In genomic region chr7:47454961-47455871, GRCh38 we compare ENCODE assay signal across 16 cellular contexts.
DNase-seq lines count a peak whose midpoint lies in the region; ATAC-seq, FAIRE-seq and TF ChIP-seq lines count a peak whose summit lies in the region.
"Had no signal": no experiment of that assay in that cellular context is flagged by ENCODE, and none has a peak within 500 bp of the region (broad histone marks: within the 10 kb centered on the region; RNA-seq: fewer than 3 reads in every experiment).

No MANE protein-coding gene starts in this region.

- TF ChIP-seq POLR2A in stomach (IDR thresholded peaks at IDR 0.05): no peak

- no peaks in the 10 kb centered on the region for H3K36me3 ChIP-seq in astrocyte (ENCODE audit: insufficient read depth, low read length)
- H3K36me3 ChIP-seq in stomach: no peaks in the 10 kb centered on the region
- H3K36me3 ChIP-seq in A673 (ENCODE audit: insufficient read depth, low read length, poor library complexity, severe bottlenecking): no peaks in the 10 kb centered on the region

- no peak for FAIRE-seq in astrocyte (lab: Jason Lieb, UNC)
- FAIRE-seq: endometrium had no signal

- H3K27ac ChIP-seq in astrocyte (ENCODE audit: low read depth, low read length) (peak overlapping the region; percentile 90), stomach (peak overlapping the region in 4 of 5 donors; percentile 85 to 92 (median 88)), A673 (ENCODE audit: low read depth, low read length, poor library complexity, severe bottlenecking) (no peak overlapping the region)

- no peak for DNase-seq in HFFc6
- DNase-seq in astrocyte (ENCODE audit: low read depth): no peak
- DNase-seq in mesothelial cell of epicardium (ENCODE audit: low spot score in 2 of 2, unreplicated experiment in 2 of 2): no peak
- DNase-seq in stomach: no peak
- no peak for DNase-seq in A673 (ENCODE audit: low spot score)
- no peak for DNase-seq in NCI-H128 (lab: John Stamatoyannopoulos, UW; ENCODE audit: unreplicated experiment)
- no peak for DNase-seq in NCI-H2029 treated with DMSO at 0.1 percent for 48 hours (lab: John Stamatoyannopoulos, UW)
- DNase-seq: activated CD8-positive, alpha-beta T cell treated with anti-CD3 and anti-CD28 coated beads, Interleukin-2, amount 10 ng/mL, durations not matched to agents 7 days and 5 days; central memory CD4-positive, alpha-beta T cell; KBM-7; left cardiac atrium; NCI-H774; stimulated activated naive CD8-positive, alpha-beta T cell treated with anti-CD3 and anti-CD28 coated beads, Interleukin-15, Interleukin-2, amounts not matched to agents 100 U/mL and 50 U/mL, for 24 hours had no signal

- peaks cover 11% of the 10 kb centered on the region for H3K36me3 Mint-ChIP-seq in HFFc6 (ENCODE audit: low read depth)
- H3K36me3 Mint-ChIP-seq in astrocyte (ENCODE audit: low read depth, unreplicated experiment): peaks cover 3% of the 10 kb centered on the region
- H3K36me3 Mint-ChIP-seq in mesothelial cell of epicardium: no peaks in the 10 kb centered on the region

- TF ChIP-seq CTCF in HFFc6 (IDR thresholded peaks at IDR 0.05) (no peak), astrocyte (IDR thresholded peaks at IDR 0.05; ENCODE audit: insufficient read depth, low read depth, low read length) (no peak), mesothelial cell of epicardium (IDR thresholded peaks at IDR 0.05; ENCODE audit: unreplicated experiment) (no peak), stomach (IDR thresholded peaks at IDR 0.05) (no peak), A673 (conservative IDR thresholded peaks at IDR 0.05; ENCODE audit: low read depth, low read length) (no peak)

- 87 to 96% (median 91%) methylated on average over 8 of the region's 8 CpGs for WGBS in stomach, 5 donors

- intact Hi-C loops in stomach (cut with DNase I; ENCODE audit: low total_unique reads): no loop called here
- intact Hi-C loops in A673 (cut with micrococcal nuclease; ENCODE audit: unreplicated experiment): no loop called here

- H3K4me1 ChIP-seq in astrocyte (ENCODE audit: insufficient read depth, low read length): peaks cover 65% of the 10 kb centered on the region
- H3K4me1 ChIP-seq in stomach: peaks cover 44 to 79% (median 64%) of the 10 kb centered on the region in 4 donors
- H3K4me1 ChIP-seq in A673 (ENCODE audit: insufficient read depth, low read length, poor library complexity, severe bottlenecking): no peaks in the 10 kb centered on the region

- H3K27me3 ChIP-seq in astrocyte (ENCODE audit: insufficient read depth, low read length): no peaks in the 10 kb centered on the region
- no peaks in the 10 kb centered on the region for H3K27me3 ChIP-seq in stomach
- no peaks in the 10 kb centered on the region for H3K27me3 ChIP-seq in A673 (replicated peaks; ENCODE audit: insufficient read depth, low read depth, low read length, poor library complexity)

- no peak overlapping the region for H3K4me3 ChIP-seq in astrocyte (ENCODE audit: insufficient read depth, low read depth, low read length)
- H3K4me3 ChIP-seq in stomach: no peak overlapping the region
- H3K4me3 ChIP-seq in A673 (ENCODE audit: low read depth, low read length, poor library complexity, severe bottlenecking): no peak overlapping the region

- no peak for TF ChIP-seq EP300 in stomach (IDR thresholded peaks at IDR 0.05)

- BruUV-seq in A673 (replicated peaks; lab: Mats Ljungman, UMichigan): no TSS peak

- H3K4me1 Mint-ChIP-seq in HFFc6 (ENCODE audit: low read depth) (peaks cover 93% of the 10 kb centered on the region), astrocyte (ENCODE audit: low read depth, unreplicated experiment) (peaks cover 52% of the 10 kb centered on the region), mesothelial cell of epicardium (peaks cover 44% of the 10 kb centered on the region)

- peaks cover 51% of the 10 kb centered on the region for H3K79me2 ChIP-seq in astrocyte (ENCODE audit: insufficient read depth, low read length)

- H3K4me3 Mint-ChIP-seq in HFFc6 (peak overlapping the region; percentile 78; the same call in 1 of the 2 replicates), astrocyte (ENCODE audit: unreplicated experiment) (no peak overlapping the region), mesothelial cell of epicardium (no peak overlapping the region)
- H3K4me3 Mint-ChIP-seq: activated CD8-positive, alpha-beta T cell treated with anti-CD3 and anti-CD28 coated beads, Interleukin-2, amount 10 ng/mL, durations not matched to agents 7 days and 5 days had no signal

- H3K9ac ChIP-seq in astrocyte (ENCODE audit: low read length): no peak overlapping the region

- H3K9me3 Mint-ChIP-seq in HFFc6 (no peaks in the 10 kb centered on the region), astrocyte (ENCODE audit: unreplicated experiment) (no peaks in the 10 kb centered on the region), mesothelial cell of epicardium (no peaks in the 10 kb centered on the region)

- CTCF ChIA-PET in A673 (lab: Charles Lee): no interaction called here

- H3K9me3 ChIP-seq in astrocyte (ENCODE audit: insufficient read depth, low read depth, low read length) (no peaks in the 10 kb centered on the region), stomach (no peaks in the 10 kb centered on the region), A673 (ENCODE audit: low read depth, low read length, poor library complexity, severe bottlenecking) (no peaks in the 10 kb centered on the region)

- peak overlapping the region; percentile 93 for H3K27ac Mint-ChIP-seq in HFFc6
- H3K27ac Mint-ChIP-seq in astrocyte (ENCODE audit: unreplicated experiment): no peak overlapping the region
- H3K27ac Mint-ChIP-seq in mesothelial cell of epicardium: peak overlapping the region; percentile 50
- H3K27ac Mint-ChIP-seq: activated CD8-positive, alpha-beta T cell treated with anti-CD3 and anti-CD28 coated beads, Interleukin-2, amount 10 ng/mL, durations not matched to agents 7 days and 5 days had no signal

- ATAC-seq in HG02798 (IDR thresholded peaks at IDR 0.05; ENCODE audit: poor library complexity, unreplicated experiment): no peak
- ATAC-seq: activated CD8-positive, alpha-beta T cell treated with anti-CD3 and anti-CD28 coated beads, Interleukin-2, amount 10 ng/mL, durations not matched to agents 7 days and 5 days; HCT116; left cardiac atrium; stimulated activated naive CD8-positive, alpha-beta T cell treated with anti-CD3 and anti-CD28 coated beads, Interleukin-15, Interleukin-2, amounts not matched to agents 100 U/mL and 50 U/mL, for 24 hours had no signal

- H2AFZ ChIP-seq in astrocyte (ENCODE audit: low read depth, low read length): no peak overlapping the region

- H4K20me1 ChIP-seq in astrocyte (ENCODE audit: insufficient read depth, low read length): peaks cover 5% of the 10 kb centered on the region

- H3K27me3 Mint-ChIP-seq in HFFc6 (ENCODE audit: insufficient read depth) (no peaks in the 10 kb centered on the region; the same call in none of the 2 replicates), astrocyte (ENCODE audit: low read depth, unreplicated experiment) (no peaks in the 10 kb centered on the region), mesothelial cell of epicardium (ENCODE audit: low read depth) (no peaks in the 10 kb centered on the region)

- POLR2A ChIA-PET in A673 (lab: Charles Lee; ENCODE audit: low non-redundant PET): no interaction called here

- H3K4me2 ChIP-seq in astrocyte (ENCODE audit: low read length): no peak overlapping the region
